ENCODE assay signal across 1 cellular context in genomic region chr6:136178749-136179148, GRCh38.
TF ChIP-seq lines count a peak whose summit lies in the region.

No MANE protein-coding gene starts in this region.

TF ChIP-seq in GM23338, 12 proteins besides CTCF, POLR2A, EP300 and RAD21 (continued from another document):
- no peak for TF ChIP-seq ETS1 (IDR thresholded peaks at IDR 0.05)
- no peak for TF ChIP-seq CREB1 (CRISPR knock-in tag; IDR thresholded peaks at IDR 0.05; ENCODE audit: low read depth)
- no peak for TF ChIP-seq STAT1 (IDR thresholded peaks at IDR 0.05; ENCODE audit: unreplicated experiment)
- TF ChIP-seq NANOG (IDR thresholded peaks at IDR 0.05; ENCODE audit: borderline replicate concordance): no peak
- no peak for TF ChIP-seq ZNF114 (CRISPR knock-in tag; IDR thresholded peaks at IDR 0.05)
- no peak for TF ChIP-seq EZH2 (IDR thresholded peaks at IDR 0.05; ENCODE audit: low read depth, unreplicated experiment)
